11 cellular contexts compared by ENCODE assay signal in the genomic region with DNA sequence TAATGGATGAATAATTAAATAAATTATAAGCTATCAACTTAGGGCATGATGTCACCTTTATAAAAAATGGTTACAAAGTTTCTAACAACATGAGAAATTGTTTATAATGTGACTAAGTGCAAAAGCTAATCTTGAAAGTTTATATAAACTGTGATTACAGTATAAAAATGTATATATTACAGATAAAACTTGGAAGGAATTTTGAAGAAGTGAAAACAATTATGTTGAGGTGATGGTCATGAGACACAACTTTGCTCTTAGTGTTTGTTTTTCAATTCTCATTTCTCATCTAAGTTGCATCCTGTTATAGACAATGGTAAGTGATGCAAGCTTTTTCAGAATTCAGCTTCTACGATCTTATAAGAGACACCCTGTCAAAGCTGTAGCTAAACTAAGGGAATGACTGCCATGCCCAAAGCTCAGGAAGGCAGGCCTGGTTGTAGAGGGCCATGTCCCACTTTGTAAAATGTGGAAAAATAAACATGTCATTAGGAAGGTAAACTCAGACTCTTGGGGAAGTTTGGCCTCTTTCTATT. TPM values are rescaled to one million over a fixed set of nuclear protein-coding genes. Genes with fewer than 3 reads are reported as not detected.
DNase-seq lines count a peak whose midpoint lies in the region; ATAC-seq and TF ChIP-seq lines count a peak whose summit lies in the region.
"Had no signal": no experiment of that assay in that cellular context is flagged by ENCODE, and none has a peak within 500 bp of the region (broad histone marks: within the 10 kb centered on the region; RNA-seq: fewer than 3 reads in every experiment).

No MANE protein-coding gene starts in this region.

- no peaks in the 10 kb centered on the region for H3K27me3 Mint-ChIP-seq in activated CD4-positive, alpha-beta T cell treated with anti-CD3 and anti-CD28 coated beads for 36 hours
- no peaks in the 10 kb centered on the region for H3K27me3 Mint-ChIP-seq in Calu3 (ENCODE audit: unreplicated experiment)

- intact Hi-C loops in activated CD4-positive, alpha-beta T cell treated with anti-CD3 and anti-CD28 coated beads for 36 hours (cut with DNase I, micrococcal nuclease) = no loop called here
- intact Hi-C loops in Calu3 (cut with micrococcal nuclease; ENCODE audit: unreplicated experiment) = no loop called here

- no peak overlapping the region for H3K27ac Mint-ChIP-seq in activated CD4-positive, alpha-beta T cell treated with anti-CD3 and anti-CD28 coated beads for 36 hours
- no peak overlapping the region for H3K27ac Mint-ChIP-seq in Calu3 (ENCODE audit: unreplicated experiment)
- H3K27ac Mint-ChIP-seq: HFFc6 had no signal

- H3K4me3 ChIP-seq in cardiac fibroblast (replicated peaks in 1 of 2; ENCODE audit: low read depth in 2 of 2, low read length in 2 of 2) = no peak overlapping the region

- POLR2A ChIA-PET in activated CD4-positive, alpha-beta T cell treated with anti-CD3 and anti-CD28 coated beads for 36 hours (lab: Charles Lee) = no interaction called here

- TF ChIP-seq CTCF in cardiac fibroblast (IDR thresholded peaks at IDR 0.05; ENCODE audit: low read depth, low read length) = no peak
- TF ChIP-seq CTCF in Calu3 (IDR thresholded peaks at IDR 0.05; ENCODE audit: unreplicated experiment) = no peak

- CTCF ChIA-PET in activated CD4-positive, alpha-beta T cell treated with anti-CD3 and anti-CD28 coated beads for 36 hours (lab: Charles Lee) = interaction anchor here (0.9 to 1.3 kb wide), 2 partner anchors 42 to 480 kb away, joined by 3 read pairs; no protein-coding TSS in a partner anchor
- CTCF ChIA-PET in Calu3 (lab: Charles Lee) = interaction anchor here (0.5 to 0.8 kb wide), 4 partner anchors 10 to 157 kb away, joined by 3 to 4 read pairs (median 4); no protein-coding TSS in a partner anchor

- peak; percentile 6 to 40 for DNase-seq in cardiac fibroblast (ENCODE audit: low read depth in 2 of 2)
- DNase-seq in activated CD4-positive, alpha-beta T cell treated with anti-CD3 and anti-CD28 coated beads for 36 hours = no peak
- DNase-seq in SK-N-DZ (ENCODE audit: low spot score) = no peak
- DNase-seq in stimulated activated CD4-positive, alpha-beta T cell treated with anti-CD3 and anti-CD28 coated beads, Interleukin-1b, Interleukin-23, amount 100 ng/mL, for 48 hours = no peak
- no peak for DNase-seq in Calu3
- DNase-seq: HFFc6, mesenchymal stem cell, NCI-H345 had no signal

- H3K4me3 Mint-ChIP-seq in activated CD4-positive, alpha-beta T cell treated with anti-CD3 and anti-CD28 coated beads for 36 hours = no peak overlapping the region
- no peak overlapping the region for H3K4me3 Mint-ChIP-seq in Calu3 (ENCODE audit: low read depth, unreplicated experiment)
- H3K4me3 Mint-ChIP-seq: HFFc6 had no signal

- ATAC-seq in GM18502 (IDR thresholded peaks at IDR 0.05; ENCODE audit: poor library complexity, unreplicated experiment) (peak; percentile 85), GM21515 (IDR thresholded peaks at IDR 0.05; ENCODE audit: unreplicated experiment) (peak; percentile 80), HG03135 (IDR thresholded peaks at IDR 0.05; ENCODE audit: unreplicated experiment) (peak; percentile 73)
- no peak for ATAC-seq in activated CD4-positive, alpha-beta T cell treated with anti-CD3 and anti-CD28 coated beads for 36 hours

- H3K4me1 Mint-ChIP-seq in activated CD4-positive, alpha-beta T cell treated with anti-CD3 and anti-CD28 coated beads for 36 hours = no peaks in the 10 kb centered on the region
- H3K4me1 Mint-ChIP-seq in Calu3 (ENCODE audit: low read depth, unreplicated experiment) = peaks cover 56% of the 10 kb centered on the region

- no peaks in the 10 kb centered on the region for H3K36me3 Mint-ChIP-seq in activated CD4-positive, alpha-beta T cell treated with anti-CD3 and anti-CD28 coated beads for 36 hours (ENCODE audit: low read depth)
- peaks cover 81% of the 10 kb centered on the region for H3K36me3 Mint-ChIP-seq in Calu3 (ENCODE audit: insufficient read depth, unreplicated experiment)

- peaks cover 2% of the 10 kb centered on the region for H3K9me3 Mint-ChIP-seq in activated CD4-positive, alpha-beta T cell treated with anti-CD3 and anti-CD28 coated beads for 36 hours (ENCODE audit: low read depth)
- H3K9me3 Mint-ChIP-seq in Calu3 (ENCODE audit: low read depth, unreplicated experiment) = peaks cover 9% of the 10 kb centered on the region

- no TSS peak for BruUV-seq in Calu3 (replicated peaks; lab: Mats Ljungman, UMichigan)

RNA-seq across cellular contexts. Expression of a gene that starts 23.9 kb away (rescaled TPM):
- total RNA-seq in activated CD4-positive, alpha-beta T cell treated with anti-CD3 and anti-CD28 coated beads for 36 hours = under 1 TPM; 0.05 to 0.09 TPM
- not detected in 2 replicates for polyA plus RNA-seq in SK-N-DZ (2014; cell fraction: cytosol; rRNA removed)
- not detected in 2 replicates for polyA plus RNA-seq in SK-N-DZ (2014; cell fraction: nucleus; rRNA removed)
- total RNA-seq in Calu3 (2022) = 190 and 199 TPM in 2 replicates
- total RNA-seq: HFFc6 had no signal

Comparison
In these comparisons a context has a peak if more than half of its experiments do, and no peak if none do; other contexts are left out.
1. DNase-seq: peak in cardiac fibroblast (2 of 2); none in activated CD4-positive, alpha-beta T cell treated with anti-CD3 and anti-CD28 coated beads for 36 hours (single experiment), SK-N-DZ (single experiment), stimulated activated CD4-positive, alpha-beta T cell treated with anti-CD3 and anti-CD28 coated beads, Interleukin-1b, Interleukin-23, amount 100 ng/mL, for 48 hours (single experiment) and Calu3 (single experiment).
2. RNA of a gene that starts 23.9 kb away (total RNA-seq): 190 to 199 TPM in Calu3; 0.05 to 0.09 TPM in activated CD4-positive, alpha-beta T cell treated with anti-CD3 and anti-CD28 coated beads for 36 hours; every median in the first group is over 100 times any median in the second.